31 cellular contexts compared by ENCODE assay signal in genomic region chr3:82741346-82741745, GRCh38.
"Had no signal": no experiment of that assay in that cellular context is flagged by ENCODE, and none has a peak within 500 bp of the region (broad histone marks: within the 10 kb centered on the region; RNA-seq: fewer than 3 reads in every experiment).

No MANE protein-coding gene starts in this region.

- H3K9me3 ChIP-seq: adrenal gland had no signal

- H3K27ac ChIP-seq: adrenal gland, cardiac muscle cell, VCaP had no signal

- DNase-seq: activated B cell treated with CpG ODN at 0.5 μM for 24 hours; activated CD4-positive, alpha-beta memory T cell treated with anti-CD3 and anti-CD28 coated beads for 36 hours; activated CD4-positive, alpha-beta T cell treated with anti-CD3 and anti-CD28 coated beads for 4 hours; activated CD4-positive, alpha-beta T cell treated with anti-CD3 and anti-CD28 coated beads, Interleukin-2, amount 10 ng/mL, durations not matched to agents 24 days and 14 days; activated CD4-positive, alpha-beta T cell treated with anti-CD3 and anti-CD28 coated beads, Interleukin-2, amount 50 U/mL, for 1 hour; activated CD4-positive, alpha-beta T cell treated with anti-CD3 and anti-CD28 coated beads, Interleukin-2, amount 50 U/mL, for 4 hours; activated CD4-positive, CD25-positive, alpha-beta regulatory T cell treated with anti-CD3 and anti-CD28 coated beads, Interleukin-2, amount 50 U/mL, for 72 hours; activated CD8-positive, alpha-beta memory T cell treated with anti-CD3 and anti-CD28 coated beads, Interleukin-2, amount 50 U/mL, for 4 hours; activated CD8-positive, alpha-beta T cell treated with anti-CD3 and anti-CD28 coated beads for 36 hours; activated effector memory CD4-positive, alpha-beta T cell treated with anti-CD3 and anti-CD28 coated beads, Interleukin-2, amount 50 U/mL, for 16 hours; activated gamma-delta T cell treated with Interleukin-2 at 50 U/mL for 16 hours; activated naive CD4-positive, alpha-beta T cell; activated naive CD4-positive, alpha-beta T cell treated with anti-CD3 and anti-CD28 coated beads for 36 hours; activated naive CD4-positive, alpha-beta T cell treated with anti-CD3 and anti-CD28 coated beads, Interleukin-2, amount 50 U/mL, for 16 hours; activated naive CD8-positive, alpha-beta T cell treated with anti-CD3 and anti-CD28 coated beads for 36 hours; activated T-cell treated with anti-CD3 and anti-CD28 coated beads for 4 hours; activated T-cell treated with anti-CD3 and anti-CD28 coated beads, Interleukin-2, amount 50 U/mL, for 1 hour; activated T-cell treated with anti-CD3 and anti-CD28 coated beads, Interleukin-2, amount 50 U/mL, for 4 hours; activated T-cell treated with anti-CD3 and anti-CD28 coated beads, Interleukin-2, amount 50 U/mL, for 72 hours; adrenal gland; amniotic stem cell; aorta; cerebellar nuclear complex; T-helper 2 cell; T-helper 9 cell had no signal

- H3K36me3 ChIP-seq: adrenal gland, cardiac muscle cell had no signal

- H3K4me3 ChIP-seq: adrenal gland, cardiac muscle cell had no signal

- H3K4me1 ChIP-seq: adrenal gland had no signal

- ATAC-seq: activated CD8-positive, alpha-beta T cell treated with anti-CD3 and anti-CD28 coated beads for 36 hours; activated naive CD4-positive, alpha-beta T cell treated with anti-CD3 and anti-CD28 coated beads, Interleukin-2, amount 50 U/mL, for 72 hours; activated T-cell treated with anti-CD3 and anti-CD28 coated beads, Interleukin-2, amount 50 U/mL, for 4 hours; activated T-cell treated with anti-CD3 and anti-CD28 coated beads, Interleukin-2, amount 50 U/mL, for 72 hours; activated T-helper 17 cell treated with anti-CD3 and anti-CD28 coated beads, Interleukin-2, amount 50 U/mL, for 72 hours had no signal

- FAIRE-seq: bronchial epithelial cell, TTC549 had no signal

- H3K27me3 ChIP-seq: adrenal gland, cardiac muscle cell had no signal
